Comparison of ENCODE assay signal across 23 cellular contexts in genomic region chr22:36460202-36460601, GRCh38. TPM values are rescaled to one million over a fixed set of nuclear protein-coding genes. Genes with fewer than 3 reads are reported as not detected.
A peak's percentile ranks its signal among the peaks of the same experiment; 100 is the strongest.
DNase-seq lines count a peak whose midpoint lies in the region; ATAC-seq and TF ChIP-seq lines count a peak whose summit lies in the region.
"Had no signal": no experiment of that assay in that cellular context is flagged by ENCODE, and none has a peak within 500 bp of the region (broad histone marks: within the 10 kb centered on the region; RNA-seq: fewer than 3 reads in every experiment).

No MANE protein-coding gene starts in this region.

- H3K36me3 Mint-ChIP-seq in H9 (ENCODE audit: insufficient read depth in 1 of 3, low read depth in 3 of 3) (no peaks in the 10 kb centered on the region; a peak in 1 of 7 replicates), nephron (ENCODE audit: low read depth) (no peaks in the 10 kb centered on the region), CD14-positive monocyte (no peaks in the 10 kb centered on the region)
- no peaks in the 10 kb centered on the region for H3K36me3 Mint-ChIP-seq in activated T-helper 2 cell treated with anti-CD3 and anti-CD28 coated beads, Interferon-gamma antibody, Interleukin-2, Interleukin-4, amounts not matched to agents 10 μg/mL and 5 μg/mL and 100 μg/mL, durations not matched to agents 14 hours and 24 hours and 36 hours (ENCODE audit: low read depth)
- H3K36me3 Mint-ChIP-seq: CD4-positive, CD25-positive, alpha-beta regulatory T cell; stimulated activated naive B cell treated with anti-CD40 and anti-IgM and Interleukin-4, amounts not matched to agents 10 μg/mL and 1 μg/mL and 100 μg/mL, for 72 hours had no signal

- H3K4me1 Mint-ChIP-seq in H9 (peaks cover 39 to 47% of the 10 kb centered on the region in 2 experiments), nephron (peaks cover 25% of the 10 kb centered on the region), CD14-positive monocyte (peaks cover 23% of the 10 kb centered on the region)
- H3K4me1 Mint-ChIP-seq in activated T-helper 2 cell treated with anti-CD3 and anti-CD28 coated beads, Interferon-gamma antibody, Interleukin-2, Interleukin-4, amounts not matched to agents 10 μg/mL and 5 μg/mL and 100 μg/mL, durations not matched to agents 14 hours and 24 hours and 36 hours (ENCODE audit: low read depth), result peaks cover 13% of the 10 kb centered on the region

- H3K27ac ChIP-seq in H9 (ENCODE audit: insufficient read length, low read depth, low read length) (no peak overlapping the region), body of pancreas (peak overlapping the region in 3 of 4 donors; percentile 68 to 99 (median 91)), stomach (peak overlapping the region in 3 of 5 donors; percentile 94 to 95 (median 94))
- H3K27ac ChIP-seq: KMS-11, SJSA1 had no signal

- TF ChIP-seq POLR2A in body of pancreas (IDR thresholded peaks at IDR 0.05), result no peak
- no peak for TF ChIP-seq POLR2A in stomach (IDR thresholded peaks at IDR 0.05)

- H3K18ac ChIP-seq in H9 (ENCODE audit: insufficient read length, low read depth, low read length), result no peak overlapping the region

- H3K79me2 ChIP-seq in H9 (ENCODE audit: insufficient read depth, low read length), result no peaks in the 10 kb centered on the region

- H2BK15ac ChIP-seq in H9 (ENCODE audit: low read depth, low read length), result no peak overlapping the region

- no peak overlapping the region for H3K56ac ChIP-seq in H9 (ENCODE audit: insufficient read length, low read depth, low read length)

- H3K9me3 Mint-ChIP-seq in H9, result no peaks in the 10 kb centered on the region; a peak in 2 of 5 replicates
- H3K9me3 Mint-ChIP-seq in nephron, result no peaks in the 10 kb centered on the region
- H3K9me3 Mint-ChIP-seq in CD14-positive monocyte, result peaks cover 0 to 2% (median 0%) of the 10 kb centered on the region in 7 donors
- H3K9me3 Mint-ChIP-seq in activated T-helper 2 cell treated with anti-CD3 and anti-CD28 coated beads, Interferon-gamma antibody, Interleukin-2, Interleukin-4, amounts not matched to agents 10 μg/mL and 5 μg/mL and 100 μg/mL, durations not matched to agents 14 hours and 24 hours and 36 hours, result no peaks in the 10 kb centered on the region
- H3K9me3 Mint-ChIP-seq: activated CD4-positive, alpha-beta memory T cell treated with anti-CD3 and anti-CD28 coated beads, Interleukin-2, amount 10 ng/mL, durations not matched to agents 7 days and 5 days; activated naive CD8-positive, alpha-beta T cell treated with anti-CD3 and anti-CD28 coated beads, Interleukin-2, amount 10 ng/mL, durations not matched to agents 7 days and 5 days; CD4-positive, CD25-positive, alpha-beta regulatory T cell; stimulated activated naive B cell treated with anti-CD40 and anti-IgM and Interleukin-4, amounts not matched to agents 10 μg/mL and 1 μg/mL and 100 μg/mL, for 72 hours had no signal

- H3K14ac ChIP-seq in H9 (ENCODE audit: insufficient read depth, low read length), result no peak overlapping the region

- H2BK120ac ChIP-seq in H9 (ENCODE audit: low read depth, low read length, poor library complexity, severe bottlenecking), result no peak overlapping the region

- no peak overlapping the region for H3K4me2 ChIP-seq in H9 (ENCODE audit: insufficient read depth, insufficient read length, low read length)
- H3K4me2 ChIP-seq: KMS-11 had no signal

- H3K27me3 Mint-ChIP-seq in H9 (ENCODE audit: low read depth) (peaks cover 4% of the 10 kb centered on the region; the same call in 1 of the 2 replicates), nephron (ENCODE audit: low read depth) (peaks cover 3% of the 10 kb centered on the region), CD14-positive monocyte (ENCODE audit: low read depth in 3 of 3) (peaks cover 0 to 10% (median 8%) of the 10 kb centered on the region in 3 donors)
- no peaks in the 10 kb centered on the region for H3K27me3 Mint-ChIP-seq in activated T-helper 2 cell treated with anti-CD3 and anti-CD28 coated beads, Interferon-gamma antibody, Interleukin-2, Interleukin-4, amounts not matched to agents 10 μg/mL and 5 μg/mL and 100 μg/mL, durations not matched to agents 14 hours and 24 hours and 36 hours (ENCODE audit: low read depth)
- H3K27me3 Mint-ChIP-seq: activated CD4-positive, alpha-beta memory T cell treated with anti-CD3 and anti-CD28 coated beads, Interleukin-2, amount 10 ng/mL, durations not matched to agents 7 days and 5 days; activated naive CD8-positive, alpha-beta T cell treated with anti-CD3 and anti-CD28 coated beads, Interleukin-2, amount 10 ng/mL, durations not matched to agents 7 days and 5 days; CD4-positive, CD25-positive, alpha-beta regulatory T cell; stimulated activated naive B cell treated with anti-CD40 and anti-IgM and Interleukin-4, amounts not matched to agents 10 μg/mL and 1 μg/mL and 100 μg/mL, for 72 hours had no signal

- H3K4me3 Mint-ChIP-seq in H9, result no peak overlapping the region
- H3K4me3 Mint-ChIP-seq in nephron, result no peak overlapping the region
- H3K4me3 Mint-ChIP-seq in CD14-positive monocyte, result no peak overlapping the region
- H3K4me3 Mint-ChIP-seq in activated T-helper 2 cell treated with anti-CD3 and anti-CD28 coated beads, Interferon-gamma antibody, Interleukin-2, Interleukin-4, amounts not matched to agents 10 μg/mL and 5 μg/mL and 100 μg/mL, durations not matched to agents 14 hours and 24 hours and 36 hours (ENCODE audit: low read depth), result no peak overlapping the region
- H3K4me3 Mint-ChIP-seq: activated CD4-positive, alpha-beta memory T cell treated with anti-CD3 and anti-CD28 coated beads, Interleukin-2, amount 10 ng/mL, durations not matched to agents 7 days and 5 days; activated naive CD8-positive, alpha-beta T cell treated with anti-CD3 and anti-CD28 coated beads, Interleukin-2, amount 10 ng/mL, durations not matched to agents 7 days and 5 days; CD4-positive, CD25-positive, alpha-beta regulatory T cell; stimulated activated naive B cell treated with anti-CD40 and anti-IgM and Interleukin-4, amounts not matched to agents 10 μg/mL and 1 μg/mL and 100 μg/mL, for 72 hours had no signal

- no peak overlapping the region for H4K8ac ChIP-seq in H9 (replicated peaks; ENCODE audit: insufficient read length, low read depth, low read length)

- H3K4me3 ChIP-seq in body of pancreas (no peak overlapping the region), stomach (no peak overlapping the region)
- H3K4me3 ChIP-seq: SJSA1 had no signal

- no peak overlapping the region for H3K9ac ChIP-seq in H9 (ENCODE audit: extremely low read depth, insufficient read length, low read length)
- H3K9ac ChIP-seq: KMS-11 had no signal

- ATAC-seq in body of pancreas, result no peak
- no peak for ATAC-seq in HG02884 (IDR thresholded peaks at IDR 0.05; ENCODE audit: unreplicated experiment)
- ATAC-seq: left lobe of liver; stimulated activated naive B cell treated with anti-CD40 and anti-IgM and Interleukin-4, amounts not matched to agents 10 μg/mL and 1 μg/mL and 100 μg/mL, for 72 hours had no signal

- H3K23me2 ChIP-seq in H9 (ENCODE audit: insufficient read length, low read depth, low read length, poor library complexity, severe bottlenecking), result peaks cover 6% of the 10 kb centered on the region

- no peak overlapping the region for H2BK5ac ChIP-seq in H9 (ENCODE audit: insufficient read length, low read length)

- H3K4me1 ChIP-seq in H9 (ENCODE audit: insufficient read depth, low read length), result peaks cover 2% of the 10 kb centered on the region
- H3K4me1 ChIP-seq in body of pancreas, result peaks cover 65% of the 10 kb centered on the region
- H3K4me1 ChIP-seq in stomach, result peaks cover 23 to 71% (median 45%) of the 10 kb centered on the region in 4 donors

- H3K4ac ChIP-seq in H9 (ENCODE audit: low read depth, low read length), result no peak overlapping the region

- H3K79me1 ChIP-seq in H9 (ENCODE audit: insufficient read depth, low read depth, low read length, poor library complexity, severe bottlenecking), result no peaks in the 10 kb centered on the region

- no peaks in the 10 kb centered on the region for H3K27me3 ChIP-seq in H9 (ENCODE audit: insufficient read depth, low read length)
- H3K27me3 ChIP-seq in body of pancreas, result no peaks in the 10 kb centered on the region
- H3K27me3 ChIP-seq in stomach, result no peaks in the 10 kb centered on the region
- H3K27me3 ChIP-seq: SJSA1 had no signal

- H3K23ac ChIP-seq in H9 (ENCODE audit: insufficient read length, low read depth, low read length), result no peak overlapping the region

- H2AFZ ChIP-seq in H9 (ENCODE audit: low read length), result no peak overlapping the region

- no peak overlapping the region for H4K5ac ChIP-seq in H9 (ENCODE audit: insufficient read length, low read depth, low read length)

- no peaks in the 10 kb centered on the region for H4K20me1 ChIP-seq in H9 (ENCODE audit: control insufficient read depth, insufficient read depth, insufficient read length)

- no peak for DNase-seq in H9
- DNase-seq in body of pancreas, result no peak
- DNase-seq in stomach, result no peak
- DNase-seq in NCI-H1930 (lab: John Stamatoyannopoulos, UW), result no peak
- no peak for DNase-seq in CD14-positive monocyte (ENCODE audit: low spot score)
- DNase-seq in activated T-helper 2 cell treated with anti-CD3 and anti-CD28 coated beads, Interferon-gamma antibody, Interleukin-2, Interleukin-4, amounts not matched to agents 10 μg/mL and 5 μg/mL and 100 μg/mL, durations not matched to agents 14 hours and 24 hours and 36 hours (ENCODE audit: low spot score), result no peak
- DNase-seq: activated CD4-positive, alpha-beta memory T cell treated with anti-CD3 and anti-CD28 coated beads, Interleukin-2, amount 10 ng/mL, durations not matched to agents 7 days and 5 days; activated effector memory CD4-positive, alpha-beta T cell treated with Interleukin-2 at 50 U/mL for 16 hours; activated naive CD8-positive, alpha-beta T cell treated with anti-CD3 and anti-CD28 coated beads, Interleukin-2, amount 10 ng/mL, durations not matched to agents 7 days and 5 days; CD4-positive, CD25-positive, alpha-beta regulatory T cell; DMS 273 treated with DMSO at 0.1 percent for 48 hours; GOT3; NCI-H1417 treated with DMSO at 0.1 percent for 48 hours; NCI-H510A; NK-92 treated with Interleukin-12 subunit alpha and Interleukin-12 subunit beta, amount 100 ng/mL, for 24 hours; small intestine; stimulated activated naive B cell treated with anti-CD40 and anti-IgM and Interleukin-4, amounts not matched to agents 10 μg/mL and 1 μg/mL and 100 μg/mL, for 72 hours; T-helper 1 cell had no signal

- H4K91ac ChIP-seq in H9 (ENCODE audit: insufficient read length, low read depth, low read length), result no peak overlapping the region

- H3K36me3 ChIP-seq in body of pancreas (replicated peaks in 1 of 2; ENCODE audit: insufficient read depth in 1 of 2, low read depth in 2 of 2) (no peaks in the 10 kb centered on the region), stomach (no peaks in the 10 kb centered on the region)
- H3K36me3 ChIP-seq: SJSA1 had no signal

- intact Hi-C loops in body of pancreas (cut with DNase I) (no loop called here), stomach (cut with DNase I; ENCODE audit: low total_unique reads) (no loop called here), CD14-positive monocyte (cut with micrococcal nuclease) (no loop called here)
- intact Hi-C loops in activated T-helper 2 cell treated with anti-CD3 and anti-CD28 coated beads, Interferon-gamma antibody, Interleukin-2, Interleukin-4, amounts not matched to agents 10 μg/mL and 5 μg/mL and 100 μg/mL, durations not matched to agents 14 hours and 24 hours and 36 hours (cut with micrococcal nuclease), result no loop called here

- H3K9me3 ChIP-seq in H9 (ENCODE audit: control insufficient read depth, low read depth, low read length) (no peaks in the 10 kb centered on the region), body of pancreas (no peaks in the 10 kb centered on the region), stomach (no peaks in the 10 kb centered on the region)
- H3K9me3 ChIP-seq: SJSA1 had no signal

- H2BK12ac ChIP-seq in H9 (ENCODE audit: insufficient read length, low read depth, low read length), result no peak overlapping the region

- TF ChIP-seq CTCF in H9 (conservative IDR thresholded peaks at IDR 0.05), result no peak
- TF ChIP-seq CTCF in body of pancreas (IDR thresholded peaks at IDR 0.05), result no peak
- TF ChIP-seq CTCF in nephron (IDR thresholded peaks at IDR 0.05; ENCODE audit: unreplicated experiment in 3 of 3), result no peak
- TF ChIP-seq CTCF in stomach (IDR thresholded peaks at IDR 0.05), result no peak
- TF ChIP-seq CTCF in CD14-positive monocyte (IDR thresholded peaks at IDR 0.05), result no peak

- TF ChIP-seq EP300 in stomach (IDR thresholded peaks at IDR 0.05), result no peak

- H2AK5ac ChIP-seq in H9 (ENCODE audit: insufficient read length, low read length), result no peak overlapping the region

- no CpG with 5 or more reads among the region's 8 CpGs for WGBS in H9 (ENCODE audit: extremely low coverage, insufficient read length, low lambda C conversion rate)
- WGBS in body of pancreas, 2 donors, result 94 to 96% methylated on average over 8 of the region's 8 CpGs
- 88 to 99% (median 98%) methylated on average over 8 of the region's 8 CpGs for WGBS in stomach, 5 donors

- H3K27ac Mint-ChIP-seq in H9, result peak overlapping the region; percentile 4 to 96 (median 52); a peak in 3 of 7 replicates
- peak overlapping the region in 2 of 3 experiments; percentile 89 to 94 for H3K27ac Mint-ChIP-seq in nephron
- peak overlapping the region in 1 of 7 donors; percentile 7 for H3K27ac Mint-ChIP-seq in CD14-positive monocyte
- no peak overlapping the region for H3K27ac Mint-ChIP-seq in activated T-helper 2 cell treated with anti-CD3 and anti-CD28 coated beads, Interferon-gamma antibody, Interleukin-2, Interleukin-4, amounts not matched to agents 10 μg/mL and 5 μg/mL and 100 μg/mL, durations not matched to agents 14 hours and 24 hours and 36 hours
- H3K27ac Mint-ChIP-seq: activated CD4-positive, alpha-beta memory T cell treated with anti-CD3 and anti-CD28 coated beads, Interleukin-2, amount 10 ng/mL, durations not matched to agents 7 days and 5 days; activated naive CD8-positive, alpha-beta T cell treated with anti-CD3 and anti-CD28 coated beads, Interleukin-2, amount 10 ng/mL, durations not matched to agents 7 days and 5 days; stimulated activated naive B cell treated with anti-CD40 and anti-IgM and Interleukin-4, amounts not matched to agents 10 μg/mL and 1 μg/mL and 100 μg/mL, for 72 hours had no signal

- H2BK20ac ChIP-seq in H9 (ENCODE audit: low read depth, low read length, poor library complexity, severe bottlenecking), result no peak overlapping the region

- H3T11ph ChIP-seq in H9 (ENCODE audit: low read length), result no peak overlapping the region

RNA-seq across cellular contexts. Expression of gene TXN2, which starts 21.2 kb away (rescaled TPM):
- 58.6 and 59.2 TPM in 2 replicates for total RNA-seq in H9 (2021)
- total RNA-seq in body of pancreas, result 10 to 100 TPM; 27.0 to 44.5 TPM
- total RNA-seq in stomach, result 100 to 1,000 TPM in 1 of 5 donors, 10 to 100 TPM in 3, 1 to 10 TPM in 1; 7.0 to 279 (median 43.7) TPM
- polyA plus RNA-seq in stomach, result 100 to 1,000 TPM in 2 of 3 donors, 10 to 100 TPM in 1; 86.8 to 144 (median 124) TPM
- 100 to 1,000 TPM; 140 to 141 TPM for polyA plus RNA-seq in CD14-positive monocyte
- 94.0 and 95.1 TPM in 2 replicates for total RNA-seq in activated T-helper 2 cell treated with anti-CD3 and anti-CD28 coated beads, Interferon-gamma antibody, Interleukin-2, Interleukin-4, amounts not matched to agents 10 μg/mL and 5 μg/mL and 100 μg/mL, durations not matched to agents 14 hours and 24 hours and 36 hours

RNA-seq across cellular contexts. Expression of gene FOXRED2, which starts 46.6 kb away (rescaled TPM):
- total RNA-seq in H9 (2021) (31.3 and 34.4 TPM in 2 replicates), body of pancreas (1 to 10 TPM; 2.0 to 4.9 TPM), stomach (10 to 100 TPM in 1 of 5 donors, 1 to 10 TPM in 4; 2.9 to 17.5 (median 6.5) TPM)
- polyA plus RNA-seq in stomach (1 to 10 TPM in 2 of 3 donors, under 1 TPM in 1; 0.76 to 2.5 (median 1.9) TPM), CD14-positive monocyte (1 to 10 TPM; 1.9 to 2.0 TPM)
- 17.6 and 21.0 TPM in 2 replicates for total RNA-seq in activated T-helper 2 cell treated with anti-CD3 and anti-CD28 coated beads, Interferon-gamma antibody, Interleukin-2, Interleukin-4, amounts not matched to agents 10 μg/mL and 5 μg/mL and 100 μg/mL, durations not matched to agents 14 hours and 24 hours and 36 hours
